Comparison of ENCODE assay signal across 25 cellular contexts in the genomic region with DNA sequence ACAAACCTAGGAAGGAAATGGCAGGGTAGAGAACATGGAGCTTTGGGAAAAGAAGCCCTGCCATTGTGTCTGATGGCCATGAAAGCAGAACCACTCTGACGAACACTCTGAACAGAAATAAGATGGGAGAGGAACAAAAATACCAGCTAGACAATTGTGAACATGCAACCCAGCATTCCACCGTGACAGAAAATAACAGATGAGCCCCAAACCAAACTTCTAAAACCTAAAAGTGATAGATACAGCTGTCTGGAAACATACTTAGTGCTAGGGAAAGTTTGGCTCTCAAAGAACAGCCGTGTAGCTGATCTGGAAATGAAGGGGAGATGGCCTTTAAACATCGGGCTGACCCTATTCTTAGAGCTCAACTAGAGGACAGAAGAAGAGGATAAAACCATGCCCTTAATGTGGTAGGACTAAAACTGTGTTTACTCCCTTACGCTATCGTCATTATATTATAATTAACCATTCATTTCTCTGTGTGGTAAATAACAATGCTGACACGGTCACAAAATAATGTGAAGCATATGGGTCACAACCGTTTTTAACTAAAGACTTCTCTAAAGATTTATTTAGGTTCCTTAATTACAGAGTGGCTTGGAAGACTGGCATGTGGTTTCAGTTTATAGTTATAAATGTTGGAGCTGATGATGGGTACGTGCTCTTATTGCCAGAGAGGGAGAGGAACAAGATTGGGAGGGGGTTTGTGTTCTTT.
"Had no signal": no experiment of that assay in that cellular context is flagged by ENCODE, and none has a peak within 500 bp of the region (broad histone marks: within the 10 kb centered on the region; RNA-seq: fewer than 3 reads in every experiment).

No MANE protein-coding gene starts in this region.

- H3K9me3 ChIP-seq: esophagus squamous epithelium, testis had no signal

- H3K4me3 ChIP-seq: esophagus squamous epithelium, neural progenitor cell, spleen, testis, transverse colon had no signal

- H3K27me3 Mint-ChIP-seq: activated T-cell treated with anti-CD3 and anti-CD28 coated beads, Interleukin-2, amount 50 U/mL, for 24 hours had no signal

- H3K4me2 ChIP-seq: neural progenitor cell had no signal

- H3K9ac ChIP-seq: neural progenitor cell had no signal

- H3K36me3 Mint-ChIP-seq: activated naive CD4-positive, alpha-beta T cell treated with anti-CD3 and anti-CD28 coated beads, Interleukin-2, amount 50 U/mL, for 72 hours had no signal

- ATAC-seq: activated naive CD4-positive, alpha-beta T cell treated with anti-CD3 and anti-CD28 coated beads, Interleukin-2, amount 50 U/mL, for 72 hours; activated T-helper 17 cell treated with anti-CD3 and anti-CD28 coated beads, Interleukin-2, amount 50 U/mL, for 72 hours; left cardiac atrium; naive thymus-derived CD8-positive, alpha-beta T cell; right cardiac atrium had no signal

- DNase-seq: activated CD4-positive, alpha-beta T cell treated with anti-CD3 and anti-CD28 coated beads for 4 hours; activated CD4-positive, alpha-beta T cell treated with anti-CD3 and anti-CD28 coated beads, Interleukin-2, amount 50 U/mL, for 48 hours; activated CD8-positive, alpha-beta memory T cell treated with anti-CD3 and anti-CD28 coated beads for 24 hours; activated gamma-delta T cell treated with Interleukin-2 at 50 U/mL for 16 hours; activated T-cell treated with anti-CD3 and anti-CD28 coated beads, Interleukin-2, amount 50 U/mL, for 24 hours; dermis blood vessel endothelial cell; effector CD4-positive, alpha-beta T cell; esophagus squamous epithelium; left cardiac atrium; mammary epithelial cell; naive thymus-derived CD8-positive, alpha-beta T cell; occipital lobe; right cardiac atrium; spleen; stimulated activated naive CD4-positive, alpha-beta T cell treated with Interleukin-2 at 50 U/mL for 16 hours; SW 1271; T-helper 9 cell; testis; transverse colon had no signal

- H3K27ac Mint-ChIP-seq: activated naive CD4-positive, alpha-beta T cell treated with anti-CD3 and anti-CD28 coated beads, Interleukin-2, amount 50 U/mL, for 72 hours; activated T-cell treated with anti-CD3 and anti-CD28 coated beads, Interleukin-2, amount 50 U/mL, for 24 hours; activated T-helper 17 cell treated with anti-CD3 and anti-CD28 coated beads, Interleukin-2, amount 50 U/mL, for 72 hours; mesothelial cell of epicardium; naive thymus-derived CD8-positive, alpha-beta T cell; neural progenitor cell; T-helper 1 cell treated with Interleukin-12 subunit alpha and Interleukin-12 subunit beta and Interleukin-4 antibody, amounts not matched to agents 30 μg/mL and 1 μg/mL, for 36 hours had no signal

- H3K27me3 ChIP-seq: esophagus squamous epithelium, neural progenitor cell, spleen, testis, transverse colon had no signal

- H3K27ac ChIP-seq: esophagus squamous epithelium, neural progenitor cell, spleen, testis, transverse colon, VCaP had no signal

- H3K4me1 ChIP-seq: testis had no signal

- H3K4me3 Mint-ChIP-seq: activated T-cell treated with anti-CD3 and anti-CD28 coated beads, Interleukin-2, amount 50 U/mL, for 24 hours; activated T-helper 17 cell treated with anti-CD3 and anti-CD28 coated beads, Interleukin-2, amount 50 U/mL, for 72 hours; mesothelial cell of epicardium; naive thymus-derived CD8-positive, alpha-beta T cell; neural progenitor cell; T-helper 1 cell treated with Interleukin-12 subunit alpha and Interleukin-12 subunit beta and Interleukin-4 antibody, amounts not matched to agents 30 μg/mL and 1 μg/mL, for 36 hours had no signal

- H3K9me3 Mint-ChIP-seq: activated T-cell treated with anti-CD3 and anti-CD28 coated beads, Interleukin-2, amount 50 U/mL, for 24 hours had no signal

- H2AFZ ChIP-seq: neural progenitor cell had no signal
